In the genomic region with DNA sequence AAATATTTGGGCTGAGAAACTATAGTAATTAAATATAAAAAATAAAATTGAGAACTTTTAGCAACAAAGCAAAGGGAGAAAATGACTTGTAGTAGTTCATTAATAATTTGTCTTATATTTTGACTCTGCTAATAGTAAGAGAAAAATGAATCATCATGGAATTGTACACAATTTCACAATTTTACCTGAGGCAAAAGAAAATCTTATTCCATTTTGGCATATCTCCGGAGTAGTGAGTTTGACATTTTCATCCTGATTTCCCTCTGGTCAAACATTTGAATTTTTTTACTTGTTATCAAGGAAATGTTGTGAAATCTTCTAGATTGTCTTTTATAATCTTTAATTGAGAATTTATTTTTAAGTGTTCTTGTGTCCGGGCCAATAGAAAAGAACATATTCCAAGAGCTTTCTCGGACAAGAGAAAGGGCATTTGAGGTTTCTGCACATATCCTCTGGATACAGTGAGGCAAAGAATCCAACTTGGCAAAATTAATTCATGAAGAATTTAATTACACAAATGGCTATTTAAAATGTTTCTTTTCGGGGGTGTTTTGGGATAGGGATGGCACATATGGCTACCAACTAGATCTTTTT, we compare ENCODE assay signal across 21 cellular contexts.
DNase-seq lines count a peak whose midpoint lies in the region; ATAC-seq and TF ChIP-seq lines count a peak whose summit lies in the region.
"Had no signal": no experiment of that assay in that cellular context is flagged by ENCODE, and none has a peak within 500 bp of the region (broad histone marks: within the 10 kb centered on the region; RNA-seq: fewer than 3 reads in every experiment).

No MANE protein-coding gene starts in this region.

- DNase-seq in Right ventricle myocardium inferior (ENCODE audit: missing footprints) (no peak), right atrium auricular region (ENCODE audit: low spot score) (no peak), breast epithelium (ENCODE audit: low spot score in 2 of 2) (no peak), left cardiac atrium (no peak), NCI-H187 (lab: John Stamatoyannopoulos, UW) (no peak), caudate nucleus (lab: John Stamatoyannopoulos, UW) (no peak)
- DNase-seq: DMS79 treated with DMSO at 0.1 percent for 48 hours, H9, Karpas-422, MM.1S, NCI-H1092, NCI-H1436 treated with DMSO at 0.1 percent for 48 hours, NCI-H2081, NCI-H2171 treated with DMSO at 0.1 percent for 48 hours, NCI-H446 treated with DMSO at 0.1 percent for 48 hours, Peyer's patch, SHP77 treated with DMSO at 0.1 percent for 48 hours had no signal

- H3K4me3 ChIP-seq in right atrium auricular region, result no peak overlapping the region
- H3K4me3 ChIP-seq in breast epithelium, result no peak overlapping the region
- H3K4me3 ChIP-seq: Peyer's patch had no signal

- H3K4me1 ChIP-seq in right atrium auricular region (peaks cover 0 to 9% of the 10 kb centered on the region in 2 donors), breast epithelium (no peaks in the 10 kb centered on the region)
- H3K4me1 ChIP-seq: Peyer's patch had no signal

- no peak for TF ChIP-seq POLR2A in breast epithelium (IDR thresholded peaks at IDR 0.05)

- intact Hi-C loops in Right ventricle myocardium inferior (cut with DNase I), result loop anchor here (10.0 kb wide), 1 partner anchor 105 kb away; no protein-coding TSS in a partner anchor
- intact Hi-C loops in breast epithelium (cut with DNase I; ENCODE audit: low total_unique reads), result no loop called here
- intact Hi-C loops in left cardiac atrium (cut with DNase I), result no loop called here

- H3K27ac ChIP-seq in right atrium auricular region, result no peak overlapping the region
- peak overlapping the region; percentile 49 to 77 for H3K27ac ChIP-seq in breast epithelium
- no peak overlapping the region for H3K27ac ChIP-seq in caudate nucleus (ENCODE audit: low read depth, low read length)
- H3K27ac ChIP-seq: 22Rv1, Peyer's patch had no signal

- H3K9me3 ChIP-seq in right atrium auricular region (no peaks in the 10 kb centered on the region), breast epithelium (no peaks in the 10 kb centered on the region)
- H3K9me3 ChIP-seq: Peyer's patch had no signal

- H3K27me3 ChIP-seq in right atrium auricular region, result no peaks in the 10 kb centered on the region
- no peaks in the 10 kb centered on the region for H3K27me3 ChIP-seq in breast epithelium
- H3K27me3 ChIP-seq: Peyer's patch had no signal

- H3K36me3 ChIP-seq in right atrium auricular region (no peaks in the 10 kb centered on the region), breast epithelium (no peaks in the 10 kb centered on the region)
- H3K36me3 ChIP-seq: Peyer's patch had no signal

- TF ChIP-seq CTCF in right atrium auricular region (IDR thresholded peaks at IDR 0.05) (no peak), breast epithelium (IDR thresholded peaks at IDR 0.05) (no peak)

- ATAC-seq in Right ventricle myocardium inferior, result peak; percentile 55
- ATAC-seq in left cardiac atrium, result peak; percentile 79 to 82
- no peak for ATAC-seq in HG03097 (IDR thresholded peaks at IDR 0.05; ENCODE audit: low FRiP score, unreplicated experiment)
- ATAC-seq in GM19397 (IDR thresholded peaks at IDR 0.05; ENCODE audit: unreplicated experiment), result no peak
- ATAC-seq: SK-N-SH treated with all-trans-retinoic acid at 6 μM for 48 hours had no signal

Comparison
In these comparisons a context has a peak if more than half of its experiments do, and no peak if none do; other contexts are left out.
1. ATAC-seq: peak in Right ventricle myocardium inferior (single experiment) and left cardiac atrium (2 of 2); none in HG03097 (single experiment) and GM19397 (single experiment).
2. H3K27ac ChIP-seq: peak in breast epithelium (2 of 2); none in right atrium auricular region (0 of 2) and caudate nucleus (single experiment).